13 cellular contexts compared by ENCODE assay signal in genomic region chr5:14439087-14439841, GRCh38.
DNase-seq lines count a peak whose midpoint lies in the region; ATAC-seq and TF ChIP-seq lines count a peak whose summit lies in the region.
"Had no signal": no experiment of that assay in that cellular context is flagged by ENCODE, and none has a peak within 500 bp of the region (broad histone marks: within the 10 kb centered on the region; RNA-seq: fewer than 3 reads in every experiment).

No MANE protein-coding gene starts in this region.

- H3K9me3 ChIP-seq in AG04450 (ENCODE audit: control insufficient read depth, insufficient read depth, low read length) (no peaks in the 10 kb centered on the region), sigmoid colon (no peaks in the 10 kb centered on the region), Peyer's patch (no peaks in the 10 kb centered on the region)
- H3K9me3 ChIP-seq: breast epithelium had no signal

- WGBS in sigmoid colon, 2 donors = 73 to 83% methylated on average over 12 of the region's 12 CpGs

- intact Hi-C loops in sigmoid colon (cut with DNase I) = loop anchor here (5.0 kb wide), 1 partner anchor 143 kb away; the partner anchor contains the start of gene OTULINL

- H3K4me3 ChIP-seq in AG04450 (ENCODE audit: low read depth, low read length) (no peak overlapping the region), fibroblast of pulmonary artery (replicated peaks; ENCODE audit: low read depth, low read length) (no peak overlapping the region), sigmoid colon (no peak overlapping the region), Peyer's patch (no peak overlapping the region)

- ATAC-seq in GM19351 (IDR thresholded peaks at IDR 0.05; ENCODE audit: unreplicated experiment) (no peak), GM19395 (IDR thresholded peaks at IDR 0.05; ENCODE audit: unreplicated experiment) (no peak)

- H3K36me3 ChIP-seq in sigmoid colon (peaks cover 0 to 5% (median 2%) of the 10 kb centered on the region in 4 donors), Peyer's patch (no peaks in the 10 kb centered on the region)
- H3K36me3 ChIP-seq: breast epithelium had no signal

- H3K4me1 ChIP-seq in sigmoid colon (peaks cover 0 to 55% (median 45%) of the 10 kb centered on the region in 4 donors), Peyer's patch (no peaks in the 10 kb centered on the region)
- H3K4me1 ChIP-seq: breast epithelium had no signal

- TF ChIP-seq EP300 in sigmoid colon (IDR thresholded peaks at IDR 0.05) = no peak

- no peak for TF ChIP-seq CTCF in AG04450 (IDR thresholded peaks at IDR 0.05; ENCODE audit: low read depth, low read length)
- TF ChIP-seq CTCF in fibroblast of pulmonary artery (IDR thresholded peaks at IDR 0.05; ENCODE audit: low read length, missing control alignments) = no peak
- TF ChIP-seq CTCF in sigmoid colon (IDR thresholded peaks at IDR 0.05) = no peak
- TF ChIP-seq CTCF in Peyer's patch (IDR thresholded peaks at IDR 0.05) = no peak

- TF ChIP-seq POLR2A in sigmoid colon (IDR thresholded peaks at IDR 0.05) = no peak
- TF ChIP-seq POLR2A in Peyer's patch (IDR thresholded peaks at IDR 0.05) = no peak

- CTCF ChIA-PET in AG04450 (lab: Charles Lee) = no interaction called here

- DNase-seq in AG04450 (ENCODE audit: low read depth, low spot score) (no peak), NCI-H2171 treated with DMSO at 0.1 percent for 48 hours (lab: John Stamatoyannopoulos, UW) (peak; percentile 69), fibroblast of pulmonary artery (ENCODE audit: low read depth) (peak; percentile 36), sigmoid colon (no peak), Peyer's patch (no peak), inferior parietal cortex (ENCODE audit: extremely low spot score) (no peak)
- DNase-seq: activated CD4-positive, alpha-beta T cell treated with anti-CD3 and anti-CD28 coated beads for 48 hours; C1 segment of cervical spinal cord; NCI-H1436 had no signal

- H3K27me3 ChIP-seq in AG04450 (ENCODE audit: control insufficient read depth, insufficient read depth, low read length) (no peaks in the 10 kb centered on the region), sigmoid colon (no peaks in the 10 kb centered on the region), Peyer's patch (no peaks in the 10 kb centered on the region)
- H3K27me3 ChIP-seq: breast epithelium had no signal

- H3K27ac ChIP-seq in AG04450 (ENCODE audit: low read depth, low read length) (peak overlapping the region; percentile 84), sigmoid colon (peak overlapping the region; percentile 77 to 90 (median 82)), Peyer's patch (peak overlapping the region in 1 of 4 donors; percentile 72)
- H3K27ac ChIP-seq: epithelial cell of prostate had no signal

- POLR2A ChIA-PET in AG04450 (lab: Yijun Ruan, JAX) = no interaction called here

Comparison
In these comparisons a context has a peak if more than half of its experiments do, and no peak if none do; other contexts are left out.
1. DNase-seq: peak in NCI-H2171 treated with DMSO at 0.1 percent for 48 hours (single experiment) and fibroblast of pulmonary artery (single experiment); none in AG04450 (single experiment), sigmoid colon (single experiment), Peyer's patch (0 of 3) and inferior parietal cortex (single experiment).